Comparison of ENCODE assay signal across 14 cellular contexts in the genomic region with DNA sequence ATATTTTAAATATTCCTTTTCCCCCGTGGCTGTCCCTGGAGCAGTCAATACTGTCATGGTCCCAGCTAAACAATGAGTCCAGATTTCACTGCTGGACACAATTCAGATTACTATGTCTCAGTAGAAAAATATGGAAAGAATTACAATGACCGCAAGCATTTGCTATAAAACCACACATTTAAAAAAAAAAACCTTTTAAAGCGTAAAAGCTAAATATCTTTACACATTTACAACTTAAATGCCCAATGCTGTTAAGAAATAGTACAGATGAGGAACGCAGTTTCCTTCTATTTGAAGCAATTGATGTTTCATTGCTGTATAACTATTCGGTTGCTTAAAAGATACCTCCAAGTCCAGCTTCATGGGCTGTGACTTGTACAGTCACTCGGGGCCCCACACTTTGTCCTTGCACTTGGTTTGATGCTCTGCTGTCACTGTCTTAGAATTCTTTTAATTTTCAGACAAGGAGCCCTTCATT.
DNase-seq lines count a peak whose midpoint lies in the region; ATAC-seq and TF ChIP-seq lines count a peak whose summit lies in the region.
"Had no signal": no experiment of that assay in that cellular context is flagged by ENCODE, and none has a peak within 500 bp of the region (broad histone marks: within the 10 kb centered on the region; RNA-seq: fewer than 3 reads in every experiment).

No MANE protein-coding gene starts in this region.

- TF ChIP-seq CTCF in mammary epithelial cell (conservative IDR thresholded peaks at IDR 0.05 in 1 of 2, IDR thresholded peaks at IDR 0.05 in 1 of 2; ENCODE audit: extremely low read depth in 1 of 2, insufficient read depth in 1 of 2, low read depth in 1 of 2, low read length in 2 of 2) (no peak), stomach (IDR thresholded peaks at IDR 0.05) (no peak)

- no peaks in the 10 kb centered on the region for H3K79me2 ChIP-seq in mammary epithelial cell (ENCODE audit: insufficient read depth, low read length)

- peak overlapping the region; percentile 3 for H3K9ac ChIP-seq in mammary epithelial cell (ENCODE audit: insufficient read depth, low read length)
- H3K9ac ChIP-seq: BLaER1 treated with 17β-estradiol and CSF1 and Interleukin-3, amounts not matched to agents 10 nM and 100 nM had no signal

- ATAC-seq in HG03025 (IDR thresholded peaks at IDR 0.05; ENCODE audit: low FRiP score, unreplicated experiment) (no peak), GM18858 (IDR thresholded peaks at IDR 0.05; ENCODE audit: unreplicated experiment) (no peak), GM21423 (IDR thresholded peaks at IDR 0.05; ENCODE audit: unreplicated experiment) (no peak)
- ATAC-seq: psoas muscle had no signal

- DNase-seq in ACHN = peak; percentile 37
- DNase-seq in HS-5 (ENCODE audit: low read depth) = peak; percentile 26
- DNase-seq in mammary epithelial cell = peak; percentile 39
- no peak for DNase-seq in stomach
- DNase-seq: activated CD4-positive, alpha-beta memory T cell treated with anti-CD3 and anti-CD28 coated beads for 36 hours; activated gamma-delta T cell treated with Interleukin-2 at 50 U/mL for 16 hours; glutamatergic neuron; NCI-H2029 treated with DMSO at 0.1 percent for 48 hours; psoas muscle had no signal

- dilution Hi-C loops in mammary epithelial cell (cut with HindIII; ENCODE audit: low sequenced_read_pairs) = no loop called here

- TF ChIP-seq POLR2A in stomach (IDR thresholded peaks at IDR 0.05) = no peak

- CTCF ChIA-PET in mammary epithelial cell (lab: Charles Lee; ENCODE audit: low non-redundant PET) = interaction anchor here (0.6 kb wide), 1 partner anchor 216 kb away, joined by 4 read pairs; no protein-coding TSS in a partner anchor

- intact Hi-C loops in mammary epithelial cell (cut with micrococcal nuclease) (loop anchor here (5.0 to 10.0 kb wide), 2 partner anchors 63 to 530 kb away; partner anchors contain the start of gene FZD8), stomach (cut with DNase I; ENCODE audit: low total_unique reads) (no loop called here)

- H3K27ac ChIP-seq in mammary epithelial cell (ENCODE audit: insufficient read depth, low read depth, low read length) (peak overlapping the region; percentile 61), mesodermal cell (ENCODE audit: low read depth, low read length, severe bottlenecking) (peak overlapping the region; percentile 31), stomach (peak overlapping the region in 1 of 5 donors; percentile 24)
- H3K27ac ChIP-seq: BLaER1 treated with 17β-estradiol and CSF1 and Interleukin-3, amounts not matched to agents 10 nM and 100 nM; psoas muscle had no signal

- peaks cover 27% of the 10 kb centered on the region for H3K4me1 ChIP-seq in mammary epithelial cell (ENCODE audit: insufficient read depth, low read length)
- H3K4me1 ChIP-seq in mesodermal cell (ENCODE audit: control insufficient read depth, insufficient read depth, low read length, poor library complexity, severe bottlenecking) = peaks cover 12% of the 10 kb centered on the region
- H3K4me1 ChIP-seq in stomach = peaks cover 0 to 15% (median 3%) of the 10 kb centered on the region in 4 donors
- H3K4me1 ChIP-seq: psoas muscle had no signal

- peak overlapping the region; percentile 92 for H2AFZ ChIP-seq in mammary epithelial cell (ENCODE audit: low read depth, low read length)

- H3K36me3 ChIP-seq in mammary epithelial cell (ENCODE audit: insufficient read depth, low read length) = no peaks in the 10 kb centered on the region
- no peaks in the 10 kb centered on the region for H3K36me3 ChIP-seq in mesodermal cell (ENCODE audit: control insufficient read depth, insufficient read depth, low read length)
- no peaks in the 10 kb centered on the region for H3K36me3 ChIP-seq in stomach
- H3K36me3 ChIP-seq: BLaER1 treated with 17β-estradiol and CSF1 and Interleukin-3, amounts not matched to agents 10 nM and 100 nM had no signal

- H3K4me3 ChIP-seq in mammary epithelial cell (replicated peaks in 1 of 3; ENCODE audit: insufficient read depth in 1 of 3, low read depth in 2 of 3, low read length in 3 of 3) (peak overlapping the region in 1 of 3 experiments; percentile 18), mesodermal cell (ENCODE audit: extremely low read depth, insufficient read depth, low read length, poor library complexity, severe bottlenecking) (no peak overlapping the region), stomach (no peak overlapping the region)
- H3K4me3 ChIP-seq: BLaER1 treated with 17β-estradiol and CSF1 and Interleukin-3, amounts not matched to agents 10 nM and 100 nM; psoas muscle had no signal

- no peaks in the 10 kb centered on the region for H3K9me3 ChIP-seq in mammary epithelial cell (replicated peaks; ENCODE audit: insufficient read depth, low read length)
- H3K9me3 ChIP-seq in mesodermal cell (ENCODE audit: control insufficient read depth, low read length) = no peaks in the 10 kb centered on the region
- H3K9me3 ChIP-seq in stomach = no peaks in the 10 kb centered on the region
- H3K9me3 ChIP-seq: BLaER1 treated with 17β-estradiol and CSF1 and Interleukin-3, amounts not matched to agents 10 nM and 100 nM; psoas muscle had no signal

- BruUV-seq in mammary epithelial cell (replicated peaks; lab: Mats Ljungman, UMichigan) = no TSS peak

- H3K27me3 ChIP-seq in mammary epithelial cell (ENCODE audit: insufficient read depth, low read length) (no peaks in the 10 kb centered on the region), stomach (no peaks in the 10 kb centered on the region)
- H3K27me3 ChIP-seq: BLaER1 treated with 17β-estradiol and CSF1 and Interleukin-3, amounts not matched to agents 10 nM and 100 nM had no signal

- in situ Hi-C loops in ACHN (cut with HindIII; ENCODE audit: low pct_ligation_motif_present, low pct_unique_long_range_greater_than_20kb, low sequenced_read_pairs) = no loop called here
- in situ Hi-C loops in mammary epithelial cell (cut with MboI; ENCODE audit: low sequenced_read_pairs in 2 of 2) = no loop called here

- 2% methylated on average over 6 of the region's 6 CpGs for WGBS in mammary epithelial cell (ENCODE audit: low coverage, missing lambda C conversion rate)
- WGBS in mesodermal cell (ENCODE audit: insufficient coverage in 2 of 2), 2 experiments = 94 to 100% methylated on average over 2 of the region's 6 CpGs
- 59 to 71% (median 66%) methylated on average over 6 of the region's 6 CpGs for WGBS in stomach, 5 donors

- H4K20me1 ChIP-seq in mammary epithelial cell (ENCODE audit: insufficient read depth, low read length) = no peaks in the 10 kb centered on the region
- H4K20me1 ChIP-seq: BLaER1 treated with 17β-estradiol and CSF1 and Interleukin-3, amounts not matched to agents 10 nM and 100 nM had no signal

- TF ChIP-seq EP300 in stomach (IDR thresholded peaks at IDR 0.05) = no peak

- H3K4me2 ChIP-seq in mammary epithelial cell (ENCODE audit: insufficient read depth, low read depth, low read length) = peak overlapping the region; percentile 60
- H3K4me2 ChIP-seq: BLaER1 treated with 17β-estradiol and CSF1 and Interleukin-3, amounts not matched to agents 10 nM and 100 nM had no signal
